ENCODE assay signal across 8 cellular contexts in genomic region chr11:59614277-59615131, GRCh38. TPM values are rescaled to one million over a fixed set of nuclear protein-coding genes. Genes with fewer than 3 reads are reported as not detected.
DNase-seq lines count a peak whose midpoint lies in the region; ATAC-seq and TF ChIP-seq lines count a peak whose summit lies in the region.

No MANE protein-coding gene starts in this region.

- H3K9me3 ChIP-seq in PC-3 (ENCODE audit: low read length) (no peaks in the 10 kb centered on the region), trophoblast cell (ENCODE audit: insufficient read depth, low read depth, low read length) (no peaks in the 10 kb centered on the region)

- no peak for TF ChIP-seq POLR2A in erythroblast (IDR thresholded peaks at IDR 0.05; ENCODE audit: low read length)

- no peak overlapping the region for H4K8ac ChIP-seq in trophoblast cell (ENCODE audit: low read depth, low read length)

- no peak overlapping the region for H2BK12ac ChIP-seq in trophoblast cell (ENCODE audit: low read length)

- H3K27me3 ChIP-seq in PC-3 (ENCODE audit: low read length) (no peaks in the 10 kb centered on the region), trophoblast cell (ENCODE audit: insufficient read depth, low read length) (no peaks in the 10 kb centered on the region)

- peak overlapping the region; percentile 63; the same call in 1 of the 2 replicates for H2AFZ ChIP-seq in PC-3 (ENCODE audit: low read length)
- H2AFZ ChIP-seq in trophoblast cell (ENCODE audit: insufficient read depth, low read length, poor library complexity), result no peak overlapping the region

- no peaks in the 10 kb centered on the region for H3K9me2 ChIP-seq in PC-3 (replicated peaks; ENCODE audit: low read length)

- H3F3A ChIP-seq in PC-3 (ENCODE audit: low read length, unreplicated experiment), result no peaks in the 10 kb centered on the region

- no peak for TF ChIP-seq CTCF in PC-3 (conservative IDR thresholded peaks at IDR 0.05; ENCODE audit: low read depth, low read length)

- H3K4me2 ChIP-seq in PC-3 (ENCODE audit: low read length) (peak overlapping the region; percentile 100), trophoblast cell (ENCODE audit: low read length) (peak overlapping the region; percentile 94)

- H4K12ac ChIP-seq in trophoblast cell (ENCODE audit: low read depth, low read length), result peak overlapping the region; percentile 4

- H4K20me1 ChIP-seq in PC-3 (ENCODE audit: low read length), result peaks cover 33% of the 10 kb centered on the region

- POLR2A ChIA-PET in PC-3 (lab: Charles Lee; ENCODE audit: unreplicated experiment), result interaction anchor here (0.6 kb wide), 1 partner anchor 83 kb away, joined by 3 read pairs; no protein-coding TSS in a partner anchor

- intact Hi-C loops in PC-3 (cut with micrococcal nuclease), result loop anchor here (1.0 to 2.0 kb wide), 3 partner anchors 53 to 64 kb away; partner anchors contain the start of gene PATL1

- H3K18ac ChIP-seq in trophoblast cell (ENCODE audit: low read length), result peak overlapping the region; percentile 98

- no peak overlapping the region for H2BK5ac ChIP-seq in trophoblast cell (ENCODE audit: low read depth, low read length, poor library complexity)

- CTCF ChIA-PET in PC-3 (lab: Charles Lee), result no interaction called here

- H3K36me3 ChIP-seq in PC-3 (ENCODE audit: low read depth, low read length), result peaks cover 15% of the 10 kb centered on the region
- H3K36me3 ChIP-seq in trophoblast cell (ENCODE audit: control insufficient read depth in 1 of 2, insufficient read depth in 2 of 2, low read length in 2 of 2), result peaks cover 6 to 10% of the 10 kb centered on the region in 2 experiments

- H3K79me2 ChIP-seq in PC-3 (ENCODE audit: low read length) (peaks cover 50% of the 10 kb centered on the region), trophoblast cell (ENCODE audit: control insufficient read depth, insufficient read depth, low read length, poor library complexity) (peaks cover 13% of the 10 kb centered on the region)

- H2BK120ac ChIP-seq in trophoblast cell (ENCODE audit: insufficient read depth, low read length, poor library complexity), result peak overlapping the region; percentile 5

- no peak overlapping the region for H3K23ac ChIP-seq in trophoblast cell (ENCODE audit: low read length)

- WGBS in trophoblast cell (ENCODE audit: extremely low coverage, insufficient coverage, insufficient read length), result no CpG with 5 or more reads among the region's 14 CpGs

- H3K79me1 ChIP-seq in trophoblast cell (ENCODE audit: low read length), result peaks cover 7% of the 10 kb centered on the region

- ATAC-seq in PC-3 (no peak), GM21529 (IDR thresholded peaks at IDR 0.05; ENCODE audit: unreplicated experiment) (no peak), HG03469 (IDR thresholded peaks at IDR 0.05; ENCODE audit: unreplicated experiment) (no peak), HG02678 (IDR thresholded peaks at IDR 0.05; ENCODE audit: unreplicated experiment) (no peak)

- H3K27ac ChIP-seq in PC-3 (ENCODE audit: low read length) (0 out of 2 replicates have a peak overlapping the region, but pooled peaks have one; percentile 7), trophoblast cell (ENCODE audit: low read depth, low read length) (peak overlapping the region; percentile 93)

- H3K4me1 ChIP-seq in PC-3 (ENCODE audit: insufficient read depth, low read length) (peaks cover 39% of the 10 kb centered on the region), trophoblast cell (ENCODE audit: control insufficient read depth in 1 of 2, insufficient read depth in 2 of 2, low read length in 2 of 2) (peaks cover 5 to 6% of the 10 kb centered on the region in 2 experiments)

- peak overlapping the region; percentile 75 for H3K4ac ChIP-seq in trophoblast cell (ENCODE audit: low read depth, low read length)

- peak overlapping the region; percentile 99 for H3K14ac ChIP-seq in trophoblast cell (ENCODE audit: low read length)

- peak overlapping the region; percentile 78 for H3K9ac ChIP-seq in PC-3 (ENCODE audit: low read length)
- peak overlapping the region; percentile 69 for H3K9ac ChIP-seq in trophoblast cell (ENCODE audit: low read length)

- H2AK5ac ChIP-seq in trophoblast cell (ENCODE audit: low read length), result no peak overlapping the region

- H4K91ac ChIP-seq in trophoblast cell (ENCODE audit: low read depth, low read length), result no peak overlapping the region

- TSS peak; percentile 45 for BruUV-seq in PC-3 (replicated peaks; lab: Mats Ljungman, UMichigan)

- peak; percentile 27 for DNase-seq in ELR (ENCODE audit: low read depth)
- DNase-seq in PC-3, result peak; percentile 38
- peak; percentile 71 to 82 for DNase-seq in erythroblast (lab: John Stamatoyannopoulos, UW)
- peak in 1 of 2 donors; percentile 12 for DNase-seq in trophoblast cell
- DNase-seq in SW 1271 (lab: John Stamatoyannopoulos, UW), result no peak

- H3K4me3 ChIP-seq in PC-3 (ENCODE audit: low read length) (peak overlapping the region; percentile 95), trophoblast cell (ENCODE audit: low read depth, low read length) (peak overlapping the region; percentile 99)

RNA-seq across cellular contexts. Expression of gene OSBP, which starts 1.1 kb away (rescaled TPM):
- 36.3 and 59.4 TPM in 2 replicates for total RNA-seq in PC-3 (2014; rRNA removed)
- polyA plus RNA-seq in trophoblast cell (2013), result 41.7 and 41.8 TPM in 2 replicates

RNA-seq across cellular contexts. Expression of gene PATL1, which starts 54.3 kb away (rescaled TPM):
- total RNA-seq in PC-3 (2014; rRNA removed), result 18.1 and 23.1 TPM in 2 replicates
- 27.1 and 27.2 TPM in 2 replicates for polyA plus RNA-seq in trophoblast cell (2013)

Comparison
In these comparisons a context has a peak if more than half of its experiments do, and no peak if none do; other contexts are left out.
1. DNase-seq: peak in ELR (single experiment), PC-3 (single experiment) and erythroblast (2 of 2); none in SW 1271 (0 of 2).